27 cellular contexts compared by ENCODE assay signal in genomic region chr11:46181387-46181786, GRCh38.
A peak's percentile ranks its signal among the peaks of the same experiment; 100 is the strongest.
DNase-seq lines count a peak whose midpoint lies in the region; ATAC-seq, FAIRE-seq and TF ChIP-seq lines count a peak whose summit lies in the region.
"Had no signal": no experiment of that assay in that cellular context is flagged by ENCODE, and none has a peak within 500 bp of the region (broad histone marks: within the 10 kb centered on the region; RNA-seq: fewer than 3 reads in every experiment).

No MANE protein-coding gene starts in this region.

- H3K36me3 ChIP-seq in HEK293 (ENCODE audit: control insufficient read depth in 2 of 2, insufficient read depth in 1 of 2, low read length in 2 of 2) (no peaks in the 10 kb centered on the region), H1 (ENCODE audit: control insufficient read depth in 2 of 4, insufficient read depth in 4 of 4, low read length in 3 of 4) (no peaks in the 10 kb centered on the region), small intestine (ENCODE audit: control insufficient read depth in 2 of 2, insufficient read depth in 2 of 2, low read length in 2 of 2) (no peaks in the 10 kb centered on the region)
- H3K36me3 ChIP-seq: BE2C, BLaER1 had no signal

- no peak overlapping the region for H4K5ac ChIP-seq in H1 (ENCODE audit: insufficient read length, low read depth, low read length)

- no peak overlapping the region for H4K8ac ChIP-seq in H1 (ENCODE audit: extremely low read depth, insufficient read depth, low read length)

- TF ChIP-seq POLR2A in H1 (IDR thresholded peaks at IDR 0.05; ENCODE audit: control extremely low read depth in 1 of 2, low read depth in 2 of 2, low read length in 2 of 2) = no peak

- TF ChIP-seq CTCF in HEK293 (tag by site-specific recombination; IDR thresholded peaks at IDR 0.05) (no peak), H1 (IDR thresholded peaks at IDR 0.05; ENCODE audit: control extremely low read depth in 1 of 3, insufficient read depth in 1 of 3, low read depth in 1 of 3, low read length in 3 of 3) (no peak)

- H3K4ac ChIP-seq in H1 (replicated peaks; ENCODE audit: insufficient read length, low read depth, low read length) = no peak overlapping the region

- FAIRE-seq in H1 (lab: Jason Lieb, UNC) (no peak), small intestine (lab: Jason Lieb, UNC) (no peak)
- FAIRE-seq: A204.1, GM12878, GM12892, GM18507 had no signal

- POLR2A ChIA-PET in HEK293 (lab: Yijun Ruan, JAX) (no interaction called here), H1 (lab: Charles Lee; ENCODE audit: partially characterized antibody) (no interaction called here)

- H3K79me1 ChIP-seq in H1 (ENCODE audit: low read depth, low read length) = no peaks in the 10 kb centered on the region

- no peak overlapping the region for H2BK15ac ChIP-seq in H1 (ENCODE audit: low read length)

- H4K20me1 ChIP-seq in H1 (replicated peaks in 1 of 2; ENCODE audit: control insufficient read depth in 1 of 2, insufficient read depth in 2 of 2, low read length in 2 of 2) = no peaks in the 10 kb centered on the region
- H4K20me1 ChIP-seq: BLaER1 had no signal

- H2BK20ac ChIP-seq in H1 (ENCODE audit: low read length) = no peak overlapping the region

- no peak overlapping the region for H3K9ac ChIP-seq in H1 (replicated peaks in 1 of 4; ENCODE audit: extremely low read depth in 1 of 4, low read depth in 3 of 4, low read length in 3 of 4)
- H3K9ac ChIP-seq: BLaER1 had no signal

- H3K4me1 ChIP-seq in HEK293 (ENCODE audit: control insufficient read depth, insufficient read depth, low read length) (no peaks in the 10 kb centered on the region), H1 (replicated peaks in 1 of 4; ENCODE audit: control insufficient read depth in 3 of 4, insufficient read depth in 4 of 4, low read length in 3 of 4) (no peaks in the 10 kb centered on the region), small intestine (ENCODE audit: control insufficient read depth in 2 of 2, insufficient read depth in 1 of 2, low read depth in 1 of 2, low read length in 1 of 2) (no peaks in the 10 kb centered on the region)
- H3K4me1 ChIP-seq: BE2C, BLaER1 had no signal

- no peak overlapping the region for H3K18ac ChIP-seq in H1 (ENCODE audit: extremely low read depth, low read length)

- ATAC-seq in GM19397 (IDR thresholded peaks at IDR 0.05; ENCODE audit: unreplicated experiment) (no peak), GM19351 (IDR thresholded peaks at IDR 0.05; ENCODE audit: unreplicated experiment) (no peak)
- ATAC-seq: GM12878 had no signal

- H3K27me3 ChIP-seq in H1 (replicated peaks in 1 of 4; ENCODE audit: control insufficient read depth in 3 of 4, extremely low read depth in 1 of 4, insufficient read depth in 3 of 4, low read length in 3 of 4) = 0 out of 7 replicates have a peak, but pooled peaks cover 0 to 2% (median 0%) of the 10 kb centered on the region in 4 experiments
- H3K27me3 ChIP-seq in small intestine (ENCODE audit: control insufficient read depth in 2 of 2, insufficient read depth in 2 of 2, low read length in 2 of 2) = peaks cover 0 to 4% of the 10 kb centered on the region in 2 donors
- H3K27me3 ChIP-seq: BE2C, BLaER1 had no signal

- H2BK120ac ChIP-seq in H1 (replicated peaks; ENCODE audit: low read depth, low read length) = no peak overlapping the region

- H3K23me2 ChIP-seq in H1 (ENCODE audit: low read depth, low read length) = no peaks in the 10 kb centered on the region

- H2AK5ac ChIP-seq in H1 (ENCODE audit: low read depth, low read length) = no peak overlapping the region

- in situ Hi-C loops in SK-MEL-5 (cut with HindIII; ENCODE audit: low pct_unique_long_range_greater_than_20kb, low sequenced_read_pairs) = no loop called here

- H2AFZ ChIP-seq in H1 (ENCODE audit: low read length) = no peak overlapping the region

- no peak overlapping the region for H4K91ac ChIP-seq in H1 (replicated peaks; ENCODE audit: insufficient read length, low read length)

- H3K79me2 ChIP-seq in H1 (ENCODE audit: control insufficient read depth in 1 of 2, insufficient read depth in 2 of 2, low read length in 2 of 2) = no peaks in the 10 kb centered on the region

- no peak overlapping the region for H3K14ac ChIP-seq in H1 (ENCODE audit: insufficient read length)

- no peak overlapping the region for H3K56ac ChIP-seq in H1 (replicated peaks; ENCODE audit: insufficient read length, low read depth, low read length)

- DNase-seq in SK-MEL-5 (ENCODE audit: low read depth, low spot score) (peak; percentile 29), H1 (ENCODE audit: low read depth in 1 of 2, low spot score in 2 of 2) (no peak), small intestine (no peak), HuH-7.5 (ENCODE audit: low spot score) (no peak)
- DNase-seq: 8988T; ACHN; BE2C; C1 segment of cervical spinal cord; CD4-positive, alpha-beta memory T cell; CD4-positive, CD25-positive, alpha-beta regulatory T cell; CD8-positive, alpha-beta memory T cell; COR-L47; DMS 273 treated with DMSO at 0.1 percent for 48 hours; DMS153; DMS53; DMS79; DND-41; EL; GDM1 had no signal

- no peak for TF ChIP-seq EP300 in H1 (IDR thresholded peaks at IDR 0.05; ENCODE audit: borderline replicate concordance in 1 of 2, low read depth in 2 of 2, low read length in 2 of 2)

- no peak overlapping the region for H3K23ac ChIP-seq in H1 (ENCODE audit: insufficient read length)

- H3K4me3 ChIP-seq in HEK293 (ENCODE audit: low read depth, low read length) = no peak overlapping the region
- H3K4me3 ChIP-seq in H1 (ENCODE audit: extremely low read depth in 1 of 4, insufficient read depth in 2 of 4, low read depth in 3 of 4, low read length in 4 of 4) = no peak overlapping the region
- no peak overlapping the region for H3K4me3 ChIP-seq in small intestine (ENCODE audit: low read depth in 1 of 2, low read length in 2 of 2)
- H3K4me3 ChIP-seq: BLaER1, GM12878 had no signal

- WGBS in H1 (ENCODE audit: extremely low coverage in 1 of 2, insufficient coverage in 1 of 2, insufficient read length in 1 of 2, insufficient replicate concordance in 2 of 2, low coverage in 1 of 2, low lambda C conversion rate in 2 of 2, missing lambda C conversion rate in 1 of 2), 2 experiments = 87% methylated on average over 1 of the region's 1 CpG; no CpG with 5 or more reads in 1 of the 2 experiments
- 55 to 75% (median 58%) methylated on average over 1 of the region's 1 CpG for WGBS in small intestine, 3 donors

- H2BK5ac ChIP-seq in H1 (ENCODE audit: low read depth, low read length) = no peak overlapping the region

- no peak overlapping the region for H3K4me2 ChIP-seq in H1 (ENCODE audit: insufficient read depth in 1 of 2, low read depth in 2 of 2, low read length in 2 of 2)
- H3K4me2 ChIP-seq: BLaER1 had no signal

- H3K9me3 ChIP-seq in HEK293 (ENCODE audit: control insufficient read depth, insufficient read depth, low read depth, low read length) (no peaks in the 10 kb centered on the region), H1 (ENCODE audit: insufficient read depth in 2 of 2, low read depth in 1 of 2, low read length in 1 of 2) (no peaks in the 10 kb centered on the region), small intestine (ENCODE audit: control insufficient read depth, low read depth) (no peaks in the 10 kb centered on the region)
- H3K9me3 ChIP-seq: BE2C had no signal

- H3K27ac ChIP-seq in HEK293 (ENCODE audit: extremely low read depth, low read depth, low read length) (no peak overlapping the region), H1 (ENCODE audit: low read depth, low read length) (no peak overlapping the region), small intestine (ENCODE audit: low read depth in 1 of 2, low read length in 1 of 2) (no peak overlapping the region)
- H3K27ac ChIP-seq: BLaER1 had no signal

- CTCF ChIA-PET in HEK293 (lab: Yijun Ruan, JAX) = interaction anchor here (0.7 kb wide), 1 partner anchor 47 kb away, joined by 3 read pairs; no protein-coding TSS in a partner anchor
- CTCF ChIA-PET in H1 (lab: Charles Lee; ENCODE audit: partially characterized antibody) = interaction anchor here (3.0 kb wide), 1 partner anchor 127 kb away, joined by 8 read pairs; no protein-coding TSS in a partner anchor

- H2BK12ac ChIP-seq in H1 (ENCODE audit: low read depth, low read length) = no peak overlapping the region

- no peak for TF ChIP-seq RAD21 in H1 (IDR thresholded peaks at IDR 0.05 in 1 of 2, conservative IDR thresholded peaks at IDR 0.05 in 1 of 2; ENCODE audit: low read depth in 2 of 2, low read length in 2 of 2)

TF ChIP-seq in HEK293, 187 proteins besides CTCF, POLR2A, EP300 and RAD21:
- TF ChIP-seq ZNF555 (tag by site-specific recombination; conservative IDR thresholded peaks at IDR 0.05) (no peak), ZBTB17 (tag by site-specific recombination; IDR thresholded peaks at IDR 0.05) (peak; percentile 61)

TF ChIP-seq in H1, 55 proteins besides CTCF, POLR2A, EP300 and RAD21:
- TF ChIP-seq SIX5 (IDR thresholded peaks at IDR 0.05; ENCODE audit: low read depth, low read length) = no peak
- TF ChIP-seq SRF (IDR thresholded peaks at IDR 0.05; ENCODE audit: low read depth, low read length) = 0 out of 2 replicates have a peak, but pooled peaks have one; percentile 14
